Comparison of ENCODE assay signal across 12 cellular contexts in genomic region chr6:95117236-95117635, GRCh38.
DNase-seq lines count a peak whose midpoint lies in the region; ATAC-seq and TF ChIP-seq lines count a peak whose summit lies in the region.
"Had no signal": no experiment of that assay in that cellular context is flagged by ENCODE, and none has a peak within 500 bp of the region (broad histone marks: within the 10 kb centered on the region; RNA-seq: fewer than 3 reads in every experiment).

No MANE protein-coding gene starts in this region.

- ATAC-seq in RWPE2 (ENCODE audit: low read depth) = peak; percentile 62
- peak; percentile 70 for ATAC-seq in foreskin keratinocyte
- no peak for ATAC-seq in GM21360 (IDR thresholded peaks at IDR 0.05; ENCODE audit: unreplicated experiment)
- ATAC-seq: A549 had no signal

- TF ChIP-seq CTCF in RWPE2 (IDR thresholded peaks at IDR 0.05; ENCODE audit: poor library complexity, severe bottlenecking) = no peak
- TF ChIP-seq CTCF in foreskin keratinocyte (conservative IDR thresholded peaks at IDR 0.05) = no peak
- no peak for TF ChIP-seq CTCF in BE2C (IDR thresholded peaks at IDR 0.05; ENCODE audit: low read depth, low read length)

- H3K36me3 ChIP-seq in RWPE2 (ENCODE audit: low read depth) (no peaks in the 10 kb centered on the region), BE2C (no peaks in the 10 kb centered on the region)
- H3K36me3 ChIP-seq: BLaER1, HAP-1 had no signal

- H3K4me3 ChIP-seq in RWPE2 (ENCODE audit: severe bottlenecking) (no peak overlapping the region), BE2C (ENCODE audit: low read depth, low read length) (no peak overlapping the region)
- H3K4me3 ChIP-seq: A549, BLaER1, HAP-1 had no signal

- H3K9me3 ChIP-seq in RWPE2 (ENCODE audit: severe bottlenecking) (no peaks in the 10 kb centered on the region), BE2C (no peaks in the 10 kb centered on the region)
- H3K9me3 ChIP-seq: A549, BLaER1, HAP-1 had no signal

- peaks cover 3% of the 10 kb centered on the region for H3K4me1 ChIP-seq in RWPE2 (ENCODE audit: insufficient read depth, poor library complexity, severe bottlenecking)
- H3K4me1 ChIP-seq in foreskin keratinocyte = no peaks in the 10 kb centered on the region
- H3K4me1 ChIP-seq in BE2C = no peaks in the 10 kb centered on the region
- H3K4me1 ChIP-seq: A549, BLaER1, HAP-1 had no signal

- no peak overlapping the region for H3K27ac ChIP-seq in RWPE2 (ENCODE audit: poor library complexity, severe bottlenecking)
- H3K27ac ChIP-seq in foreskin keratinocyte = no peak overlapping the region
- H3K27ac ChIP-seq: A549, BLaER1 had no signal

- H3K27me3 ChIP-seq in RWPE2 (ENCODE audit: insufficient read depth, poor library complexity, severe bottlenecking) (no peaks in the 10 kb centered on the region), foreskin keratinocyte (no peaks in the 10 kb centered on the region), BE2C (no peaks in the 10 kb centered on the region)
- H3K27me3 ChIP-seq: BLaER1 had no signal

- peak; percentile 26 for DNase-seq in DMS53 treated with DMSO at 0.1 percent for 48 hours (lab: John Stamatoyannopoulos, UW; ENCODE audit: unreplicated experiment)
- DNase-seq in HPDE6-E6E7 (ENCODE audit: extremely low spot score) = peak; percentile 28
- DNase-seq in RWPE2 (ENCODE audit: low spot score) = no peak
- DNase-seq in foreskin keratinocyte = peak in 1 of 2 donors; percentile 32
- no peak for DNase-seq in BE2C
- DNase-seq in activated effector memory CD4-positive, alpha-beta T cell treated with Interleukin-2 at 50 U/mL for 16 hours = no peak
- DNase-seq: CD4-positive, CD25-positive, alpha-beta regulatory T cell; DMS79 had no signal

Comparison
In these comparisons a context has a peak if more than half of its experiments do, and no peak if none do; other contexts are left out.
1. DNase-seq: peak in DMS53 treated with DMSO at 0.1 percent for 48 hours (single experiment) and HPDE6-E6E7 (single experiment); none in RWPE2 (single experiment), BE2C (single experiment) and activated effector memory CD4-positive, alpha-beta T cell treated with Interleukin-2 at 50 U/mL for 16 hours (single experiment).